In genomic region chr9:129285382-129285781, GRCh38 we compare ENCODE assay signal across 13 cellular contexts.
"Had no signal": no experiment of that assay in that cellular context is flagged by ENCODE, and none has a peak within 500 bp of the region (broad histone marks: within the 10 kb centered on the region; RNA-seq: fewer than 3 reads in every experiment).

No MANE protein-coding gene starts in this region.

- DNase-seq: activated CD8-positive, alpha-beta T cell treated with anti-CD3 and anti-CD28 coated beads for 36 hours; glutamatergic neuron; left colon; stimulated activated CD4-positive, alpha-beta T cell treated with anti-CD3 and anti-CD28 coated beads, Interleukin-15, amount 100 ng/mL, for 24 hours; stimulated activated CD4-positive, alpha-beta T cell treated with anti-CD3 and anti-CD28 coated beads, Interleukin-4, amount 100 ng/mL, for 24 hours had no signal

- H3K4me3 ChIP-seq: dorsolateral prefrontal cortex, esophagus muscularis mucosa, mucosa of descending colon, vagina had no signal

- H3K36me3 Mint-ChIP-seq: activated naive CD4-positive, alpha-beta T cell treated with anti-CD3 and anti-CD28 coated beads, Interleukin-2, amount 50 U/mL, for 72 hours; naive thymus-derived CD8-positive, alpha-beta T cell had no signal

- H3K9me3 Mint-ChIP-seq: activated CD8-positive, alpha-beta T cell treated with anti-CD3 and anti-CD28 coated beads for 36 hours; activated naive CD4-positive, alpha-beta T cell treated with anti-CD3 and anti-CD28 coated beads, Interleukin-2, amount 50 U/mL, for 72 hours; activated T-helper 17 cell treated with anti-CD3 and anti-CD28 coated beads, Interleukin-2, amount 50 U/mL, for 72 hours; naive thymus-derived CD8-positive, alpha-beta T cell; stimulated activated naive CD8-positive, alpha-beta T cell treated with anti-CD3 and anti-CD28 coated beads, Interleukin-15, amount 100 ng/mL, for 72 hours had no signal

- H3K4me1 ChIP-seq: vagina had no signal

- H3K27ac ChIP-seq: dorsolateral prefrontal cortex, esophagus muscularis mucosa, vagina had no signal

- H3K27me3 ChIP-seq: dorsolateral prefrontal cortex, esophagus muscularis mucosa, vagina had no signal

- H3K36me3 ChIP-seq: esophagus muscularis mucosa, vagina had no signal

- H3K4me1 Mint-ChIP-seq: activated T-helper 17 cell treated with anti-CD3 and anti-CD28 coated beads, Interleukin-2, amount 50 U/mL, for 72 hours; stimulated activated naive CD8-positive, alpha-beta T cell treated with anti-CD3 and anti-CD28 coated beads, Interleukin-15, amount 100 ng/mL, for 72 hours had no signal

- H3K4me3 Mint-ChIP-seq: activated CD8-positive, alpha-beta T cell treated with anti-CD3 and anti-CD28 coated beads for 36 hours; activated T-helper 17 cell treated with anti-CD3 and anti-CD28 coated beads, Interleukin-2, amount 50 U/mL, for 72 hours; naive thymus-derived CD8-positive, alpha-beta T cell; stimulated activated naive CD8-positive, alpha-beta T cell treated with anti-CD3 and anti-CD28 coated beads, Interleukin-15, amount 100 ng/mL, for 72 hours had no signal

- ATAC-seq: activated CD8-positive, alpha-beta T cell treated with anti-CD3 and anti-CD28 coated beads for 36 hours; activated naive CD4-positive, alpha-beta T cell treated with anti-CD3 and anti-CD28 coated beads, Interleukin-2, amount 50 U/mL, for 72 hours; activated T-helper 17 cell treated with anti-CD3 and anti-CD28 coated beads, Interleukin-2, amount 50 U/mL, for 72 hours; left colon; mucosa of descending colon; naive thymus-derived CD8-positive, alpha-beta T cell; stimulated activated naive CD8-positive, alpha-beta T cell treated with anti-CD3 and anti-CD28 coated beads, Interleukin-15, amount 100 ng/mL, for 72 hours had no signal

- H3K27ac Mint-ChIP-seq: activated CD8-positive, alpha-beta T cell treated with anti-CD3 and anti-CD28 coated beads for 36 hours; activated T-helper 17 cell treated with anti-CD3 and anti-CD28 coated beads, Interleukin-2, amount 50 U/mL, for 72 hours; stimulated activated naive CD8-positive, alpha-beta T cell treated with anti-CD3 and anti-CD28 coated beads, Interleukin-15, amount 100 ng/mL, for 72 hours had no signal

- H3K27me3 Mint-ChIP-seq: activated CD8-positive, alpha-beta T cell treated with anti-CD3 and anti-CD28 coated beads for 36 hours; activated T-helper 17 cell treated with anti-CD3 and anti-CD28 coated beads, Interleukin-2, amount 50 U/mL, for 72 hours; naive thymus-derived CD8-positive, alpha-beta T cell; stimulated activated naive CD8-positive, alpha-beta T cell treated with anti-CD3 and anti-CD28 coated beads, Interleukin-15, amount 100 ng/mL, for 72 hours had no signal

- H3K9me3 ChIP-seq: esophagus muscularis mucosa, mucosa of descending colon, vagina had no signal
